31 cellular contexts compared by ENCODE assay signal in the genomic region with DNA sequence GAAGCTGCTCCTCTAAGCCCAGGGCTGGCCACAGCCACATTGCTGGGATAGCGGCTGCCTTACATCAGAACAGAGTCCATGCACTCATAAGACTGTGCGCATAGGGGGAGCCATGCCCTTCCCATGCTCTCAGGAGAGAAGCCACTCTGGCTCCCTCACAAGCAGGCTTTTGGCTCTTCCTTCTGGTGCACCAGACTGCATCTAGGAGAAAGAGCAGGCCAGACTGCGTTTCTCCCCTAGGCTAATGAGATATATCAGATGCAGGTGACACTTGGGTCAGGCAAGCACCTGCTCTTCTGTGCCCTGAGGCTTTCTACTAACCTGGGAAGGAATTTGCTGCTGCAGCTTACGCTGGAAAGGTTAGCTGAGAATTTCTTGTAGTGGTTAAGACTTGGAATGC. TPM values are rescaled to one million over a fixed set of nuclear protein-coding genes. Genes with fewer than 3 reads are reported as not detected.
DNase-seq lines count a peak whose midpoint lies in the region; ATAC-seq, FAIRE-seq and TF ChIP-seq lines count a peak whose summit lies in the region.
"Had no signal": no experiment of that assay in that cellular context is flagged by ENCODE, and none has a peak within 500 bp of the region (broad histone marks: within the 10 kb centered on the region; RNA-seq: fewer than 3 reads in every experiment).

No MANE protein-coding gene starts in this region.

- H3K4me3 ChIP-seq in HepG2 (replicated peaks in 1 of 3; ENCODE audit: insufficient read depth in 1 of 3, low read depth in 2 of 3, low read length in 3 of 3) (no peak overlapping the region), right lobe of liver (no peak overlapping the region), mammary epithelial cell (replicated peaks in 1 of 3; ENCODE audit: insufficient read depth in 1 of 3, low read depth in 2 of 3, low read length in 3 of 3) (no peak overlapping the region)
- H3K4me3 ChIP-seq: body of pancreas, dorsolateral prefrontal cortex, left ventricle myocardium inferior, sigmoid colon, vagina had no signal

- TF ChIP-seq CTCF in HepG2 (CRISPR knock-in tag; IDR thresholded peaks at IDR 0.05) = no peak
- no peak for TF ChIP-seq CTCF in right lobe of liver (IDR thresholded peaks at IDR 0.05)
- peak in 1 of 2 donors; percentile 10 for TF ChIP-seq CTCF in mammary epithelial cell (conservative IDR thresholded peaks at IDR 0.05 in 1 of 2, IDR thresholded peaks at IDR 0.05 in 1 of 2; ENCODE audit: extremely low read depth in 1 of 2, insufficient read depth in 1 of 2, low read depth in 1 of 2, low read length in 2 of 2)

- H3K9me3 ChIP-seq in HepG2 (ENCODE audit: low read length) (no peaks in the 10 kb centered on the region), right lobe of liver (no peaks in the 10 kb centered on the region), mammary epithelial cell (replicated peaks; ENCODE audit: insufficient read depth, low read length) (no peaks in the 10 kb centered on the region)
- H3K9me3 ChIP-seq: body of pancreas, left ventricle myocardium inferior, sigmoid colon, vagina had no signal

- dilution Hi-C loops in mammary epithelial cell (cut with HindIII; ENCODE audit: low sequenced_read_pairs) = no loop called here

- DNase-seq in HepG2 (ENCODE audit: low spot score) = no peak
- DNase-seq in right lobe of liver = no peak
- DNase-seq in mammary epithelial cell = peak; percentile 32
- peak; percentile 35 for DNase-seq in iPS-NIHi7 (ENCODE audit: extremely low spot score)
- no peak for DNase-seq in Kasumi-1 (lab: John Stamatoyannopoulos, UW)
- DNase-seq in NCI-H1105 treated with DMSO at 0.1 percent for 48 hours (lab: John Stamatoyannopoulos, UW) = no peak
- DNase-seq: activated CD8-positive, alpha-beta T cell treated with anti-CD3 and anti-CD28 coated beads, Interleukin-2, amount 10 ng/mL, durations not matched to agents 7 days and 5 days; activated naive CD4-positive, alpha-beta T cell treated with anti-CD3 and anti-CD28 coated beads, Interleukin-2, amount 50 U/mL, for 16 hours; body of pancreas; CD4-positive, alpha-beta T cell; HCEC 1CT; hypothalamus; Karpas-422; left ventricle myocardium inferior; NCI-H524; Right ventricle myocardium superior; sigmoid colon; stimulated activated CD4-positive, alpha-beta T cell treated with anti-CD3 and anti-CD28 coated beads, Interleukin-12 subunit alpha, Interleukin-12 subunit beta, amount 100 ng/mL, for 4 hours; stimulated activated CD4-positive, alpha-beta T cell treated with anti-CD3 and anti-CD28 coated beads, Interleukin-2, amount 100 ng/mL, for 48 hours; stimulated activated naive CD8-positive, alpha-beta T cell treated with anti-CD3 and anti-CD28 coated beads, Interleukin-15, amount 100 ng/mL, for 72 hours; T-helper 2 cell had no signal

- ATAC-seq in HepG2 = peak; percentile 30; the same call in 1 of the 3 replicates
- ATAC-seq in right lobe of liver = no peak
- no peak for ATAC-seq in GM21717 (IDR thresholded peaks at IDR 0.05; ENCODE audit: unreplicated experiment)
- ATAC-seq in HG03280 (IDR thresholded peaks at IDR 0.05; ENCODE audit: unreplicated experiment) = no peak
- ATAC-seq: activated CD8-positive, alpha-beta T cell treated with anti-CD3 and anti-CD28 coated beads, Interleukin-2, amount 10 ng/mL, durations not matched to agents 7 days and 5 days; body of pancreas; stimulated activated naive CD8-positive, alpha-beta T cell treated with anti-CD3 and anti-CD28 coated beads, Interleukin-15, amount 100 ng/mL, for 72 hours had no signal

- H3K9ac ChIP-seq in HepG2 (ENCODE audit: insufficient read depth, low read depth, low read length) (no peak overlapping the region), mammary epithelial cell (ENCODE audit: insufficient read depth, low read length) (no peak overlapping the region)
- H3K9ac ChIP-seq: parathyroid adenoma had no signal

- H3K27me3 ChIP-seq in HepG2 (ENCODE audit: control insufficient read depth in 1 of 2, insufficient read depth in 2 of 2, low read length in 2 of 2) = no peaks in the 10 kb centered on the region
- no peaks in the 10 kb centered on the region for H3K27me3 ChIP-seq in right lobe of liver
- H3K27me3 ChIP-seq in mammary epithelial cell (ENCODE audit: insufficient read depth, low read length) = no peaks in the 10 kb centered on the region
- H3K27me3 ChIP-seq: body of pancreas, dorsolateral prefrontal cortex, sigmoid colon, vagina had no signal

- FAIRE-seq in HepG2 (lab: Jason Lieb, UNC) = no peak
- FAIRE-seq: D721Med had no signal

- TF ChIP-seq POLR2A in HepG2 (IDR thresholded peaks at IDR 0.05; ENCODE audit: insufficient read depth in 1 of 2, low read depth in 2 of 2, low read length in 2 of 2) (no peak), right lobe of liver (IDR thresholded peaks at IDR 0.05) (no peak)

- in situ Hi-C loops in HepG2 (cut with HindIII; ENCODE audit: extremely low pct_ligation_motif_present, low pct_unique_long_range_greater_than_20kb) = no loop called here
- in situ Hi-C loops in mammary epithelial cell (cut with MboI; ENCODE audit: low sequenced_read_pairs in 2 of 2) = no loop called here

- H3K4me2 ChIP-seq in HepG2 (ENCODE audit: low read depth, low read length) (no peak overlapping the region), mammary epithelial cell (ENCODE audit: insufficient read depth, low read depth, low read length) (no peak overlapping the region)

- H3K36me3 ChIP-seq in HepG2 (replicated peaks in 1 of 2; ENCODE audit: control insufficient read depth in 1 of 2, insufficient read depth in 2 of 2, low read length in 2 of 2) = no peaks in the 10 kb centered on the region
- no peaks in the 10 kb centered on the region for H3K36me3 ChIP-seq in right lobe of liver
- H3K36me3 ChIP-seq in mammary epithelial cell (ENCODE audit: insufficient read depth, low read length) = no peaks in the 10 kb centered on the region
- H3K36me3 ChIP-seq: left ventricle myocardium inferior, sigmoid colon, vagina had no signal

- H2AFZ ChIP-seq in HepG2 (ENCODE audit: low read length) (no peak overlapping the region), mammary epithelial cell (ENCODE audit: low read depth, low read length) (no peak overlapping the region)
- H2AFZ ChIP-seq: parathyroid adenoma had no signal

- BruUV-seq in HepG2 (replicated peaks; lab: Mats Ljungman, UMichigan) (no TSS peak), mammary epithelial cell (replicated peaks; lab: Mats Ljungman, UMichigan) (no TSS peak)

- H3K79me2 ChIP-seq in HepG2 (ENCODE audit: insufficient read depth, low read length) = no peaks in the 10 kb centered on the region
- H3K79me2 ChIP-seq in mammary epithelial cell (ENCODE audit: insufficient read depth, low read length) = no peaks in the 10 kb centered on the region
- H3K79me2 ChIP-seq: parathyroid adenoma had no signal

- no peak for TF ChIP-seq RAD21 in HepG2 (CRISPR knock-in tag; IDR thresholded peaks at IDR 0.05)

- POLR2A ChIA-PET in HepG2 (lab: Yijun Ruan, JAX) = no interaction called here

- TF ChIP-seq EP300 in HepG2 (IDR thresholded peaks at IDR 0.05; ENCODE audit: low read depth in 2 of 2, low read length in 2 of 2) (no peak), HepG2 (CRISPR knock-in tag; IDR thresholded peaks at IDR 0.05; ENCODE audit: borderline replicate concordance) (no peak)

- H4K20me1 ChIP-seq in HepG2 (ENCODE audit: insufficient read depth, low read length) (no peaks in the 10 kb centered on the region), mammary epithelial cell (ENCODE audit: insufficient read depth, low read length) (no peaks in the 10 kb centered on the region)

- WGBS in HepG2 (ENCODE audit: low lambda C conversion rate) = 0% methylated on average over 2 of the region's 4 CpGs
- 40% methylated on average over 2 of the region's 4 CpGs for WGBS in right lobe of liver (ENCODE audit: insufficient coverage, low coverage, low lambda C conversion rate, missing lambda C conversion rate)
- WGBS in mammary epithelial cell (ENCODE audit: low coverage, missing lambda C conversion rate) = 19% methylated on average over 4 of the region's 4 CpGs

- H3K27ac ChIP-seq in HepG2 (ENCODE audit: extremely low read length, insufficient read depth, low read length) (no peak overlapping the region), right lobe of liver (no peak overlapping the region), mammary epithelial cell (ENCODE audit: insufficient read depth, low read depth, low read length) (no peak overlapping the region)
- H3K27ac ChIP-seq: body of pancreas, dorsolateral prefrontal cortex, left ventricle myocardium inferior, parathyroid adenoma, sigmoid colon, vagina had no signal

- CTCF ChIA-PET in HepG2 (lab: Yijun Ruan, JAX; ENCODE audit: low intra/inter-chr PET ratio, low total read pairs) = no interaction called here
- CTCF ChIA-PET in mammary epithelial cell (lab: Charles Lee; ENCODE audit: low non-redundant PET) = no interaction called here

- intact Hi-C loops in HepG2 (cut with micrococcal nuclease; ENCODE audit: unreplicated experiment) = no loop called here
- intact Hi-C loops in right lobe of liver (cut with DNase I) = no loop called here
- intact Hi-C loops in mammary epithelial cell (cut with micrococcal nuclease) = no loop called here

- H3K4me1 ChIP-seq in HepG2 (ENCODE audit: insufficient read depth, low read length) = no peaks in the 10 kb centered on the region
- no peaks in the 10 kb centered on the region for H3K4me1 ChIP-seq in right lobe of liver
- H3K4me1 ChIP-seq in mammary epithelial cell (ENCODE audit: insufficient read depth, low read length) = no peaks in the 10 kb centered on the region
- H3K4me1 ChIP-seq: body of pancreas, left ventricle myocardium inferior, parathyroid adenoma, sigmoid colon, vagina had no signal

RNA-seq across cellular contexts. Expression of a gene that starts 43.2 kb away (rescaled TPM):
- not detected in 2 replicates for total RNA-seq in HepG2 (2016; rRNA removed; fragmentation: Illumina TruSeq; extraction: Trizol)
- not detected in 2 replicates for total RNA-seq in HepG2 (2016; cell fraction: cytosol; rRNA removed; fragmentation: Illumina TruSeq; extraction: Trizol; ENCODE audit: low read depth)
- not detected in 2 replicates for total RNA-seq in HepG2 (2016; cell fraction: insoluble cytoplasmic fraction; rRNA removed; fragmentation: Illumina TruSeq; extraction: Trizol)
- not detected in 2 replicates for total RNA-seq in HepG2 (2016; cell fraction: membrane; rRNA removed; fragmentation: Illumina TruSeq; extraction: Trizol)
- not detected in 2 replicates for total RNA-seq in HepG2 (2016; cell fraction: nucleus; rRNA removed; fragmentation: Illumina TruSeq; extraction: Trizol)
- not detected in 2 replicates for polyA plus RNA-seq in HepG2 (2011; rRNA removed)
- not detected in 2 replicates for polyA plus RNA-seq in HepG2 (2011; cell fraction: cytosol; rRNA removed)
- not detected in 2 replicates for polyA plus RNA-seq in HepG2 (2011; cell fraction: nucleus; rRNA removed)
- not detected in 2 replicates for polyA plus RNA-seq in HepG2 (2012)
- not detected in 2 replicates for polyA plus RNA-seq in HepG2 (2016; cell fraction: cytosol; fragmentation: Illumina TruSeq; extraction: Trizol; ENCODE audit: low read depth)
- polyA plus RNA-seq in HepG2 (2016; cell fraction: insoluble cytoplasmic fraction; fragmentation: Illumina TruSeq; extraction: Trizol; ENCODE audit: low read depth) = not detected in 2 replicates
- not detected in 2 replicates for polyA plus RNA-seq in HepG2 (2016; cell fraction: membrane; fragmentation: Illumina TruSeq; extraction: Trizol; ENCODE audit: low read depth)
- not detected in 2 replicates for polyA plus RNA-seq in HepG2 (2016; cell fraction: nucleus; fragmentation: Illumina TruSeq; extraction: Trizol; ENCODE audit: insufficient read depth, low read depth)
- 0.09 TPM in 1 of 2 replicates, not detected in the other for polyA minus RNA-seq in HepG2 (2011; rRNA and poly(A)+ RNA removed; ENCODE audit: low replicate concordance)
- polyA minus RNA-seq in HepG2 (2011; cell fraction: cytosol; rRNA and poly(A)+ RNA removed) = not detected in 2 replicates
- not detected in 2 replicates for polyA minus RNA-seq in HepG2 (2011; cell fraction: nucleus; rRNA and poly(A)+ RNA removed)
- under 1 TPM in 5 of 6 experiments, not detected in 1; 0.09 to 0.43 (median 0.13) TPM for total RNA-seq in right lobe of liver
- total RNA-seq in mammary epithelial cell = 10 to 100 TPM in 1 of 2 donors, 1 to 10 TPM in 1; 5.7 to 22.2 TPM
- polyA plus RNA-seq in mammary epithelial cell = 0.82 TPM
- polyA minus RNA-seq in mammary epithelial cell = not detected
- total RNA-seq: A673; activated CD8-positive, alpha-beta T cell treated with anti-CD3 and anti-CD28 coated beads, Interleukin-2, amount 10 ng/mL, durations not matched to agents 7 days and 5 days; activated T-helper 2 cell treated with anti-CD3 and anti-CD28 coated beads, Interferon-gamma antibody, Interleukin-2, Interleukin-4, amounts not matched to agents 10 μg/mL and 5 μg/mL and 100 μg/mL, durations not matched to agents 14 hours and 24 hours and 36 hours; CD4-positive, alpha-beta T cell; Daoy; mesenteric fat pad had no signal

Comparison
In these comparisons a context has a peak if more than half of its experiments do, and no peak if none do; other contexts are left out.
1. DNase-seq: peak in mammary epithelial cell (single experiment) and iPS-NIHi7 (single experiment); none in HepG2 (single experiment), right lobe of liver (0 of 3), Kasumi-1 (0 of 2) and NCI-H1105 treated with DMSO at 0.1 percent for 48 hours (single experiment).
2. RNA of a gene that starts 43.2 kb away (total RNA-seq): 5.7 to 22.2 TPM in mammary epithelial cell; 0.09 to 0.43 TPM in right lobe of liver and not detected in HepG2; every median in the first group is over 4 times any median in the second.